8 cellular contexts compared by ENCODE assay signal in genomic region chr15:31004220-31004733, GRCh38. TPM values are rescaled to one million over a fixed set of nuclear protein-coding genes. Genes with fewer than 3 reads are reported as not detected.
DNase-seq lines count a peak whose midpoint lies in the region; ATAC-seq, FAIRE-seq and TF ChIP-seq lines count a peak whose summit lies in the region.

No MANE protein-coding gene starts in this region.

- intact Hi-C loops in vagina (cut with DNase I) = no loop called here

- TF ChIP-seq EP300 in H1 (IDR thresholded peaks at IDR 0.05; ENCODE audit: borderline replicate concordance in 1 of 2, low read depth in 2 of 2, low read length in 2 of 2) = no peak

- peak overlapping the region; percentile 42; the same call in 1 of the 2 replicates for H2AFZ ChIP-seq in Karpas-422 (ENCODE audit: low read length)
- peak overlapping the region; percentile 96 for H2AFZ ChIP-seq in H1 (ENCODE audit: low read length)

- H4K8ac ChIP-seq in H1 (ENCODE audit: extremely low read depth, insufficient read depth, low read length) = no peak overlapping the region

- H3K4me3 ChIP-seq in Karpas-422 (ENCODE audit: low read length) (peak overlapping the region; percentile 35; the same call in 1 of the 2 replicates), H1 (ENCODE audit: extremely low read depth in 1 of 4, insufficient read depth in 2 of 4, low read depth in 3 of 4, low read length in 4 of 4) (no peak overlapping the region), vagina (no peak overlapping the region)

- H2AK5ac ChIP-seq in H1 (ENCODE audit: low read depth, low read length) = no peak overlapping the region

- H3K4me1 ChIP-seq in Karpas-422 (ENCODE audit: low read length) (peaks cover 14% of the 10 kb centered on the region), H1 (replicated peaks in 1 of 4; ENCODE audit: control insufficient read depth in 3 of 4, insufficient read depth in 4 of 4, low read length in 3 of 4) (peaks cover 0 to 6% (median 2%) of the 10 kb centered on the region in 4 experiments; a peak in 4 of 7 replicates), vagina (no peaks in the 10 kb centered on the region)

- no peak overlapping the region for H2BK120ac ChIP-seq in H1 (replicated peaks; ENCODE audit: low read depth, low read length)

- H3K4me2 ChIP-seq in Karpas-422 (ENCODE audit: low read depth, low read length, poor library complexity, severe bottlenecking) (peak overlapping the region; percentile 57), H1 (ENCODE audit: insufficient read depth in 1 of 2, low read depth in 2 of 2, low read length in 2 of 2) (peak overlapping the region in 1 of 2 experiments; percentile 6; a peak in 1 of 4 replicates)

- no peak overlapping the region for H2BK20ac ChIP-seq in H1 (ENCODE audit: low read length)

- no peaks in the 10 kb centered on the region for H4K20me1 ChIP-seq in Karpas-422 (ENCODE audit: insufficient read depth, low read depth, low read length)
- H4K20me1 ChIP-seq in H1 (replicated peaks in 1 of 2; ENCODE audit: control insufficient read depth in 1 of 2, insufficient read depth in 2 of 2, low read length in 2 of 2) = no peaks in the 10 kb centered on the region

- no peaks in the 10 kb centered on the region for H3K9me3 ChIP-seq in Karpas-422 (ENCODE audit: low read length)
- H3K9me3 ChIP-seq in H1 (ENCODE audit: insufficient read depth in 2 of 2, low read depth in 1 of 2, low read length in 1 of 2) = no peaks in the 10 kb centered on the region
- no peaks in the 10 kb centered on the region for H3K9me3 ChIP-seq in vagina

- H3K23ac ChIP-seq in H1 (ENCODE audit: insufficient read length) = no peak overlapping the region

- TF ChIP-seq POLR2A in H1 (IDR thresholded peaks at IDR 0.05; ENCODE audit: control extremely low read depth in 1 of 2, low read depth in 2 of 2, low read length in 2 of 2) = no peak
- TF ChIP-seq POLR2A in vagina (IDR thresholded peaks at IDR 0.05) = no peak

- FAIRE-seq in H1 (lab: Jason Lieb, UNC) = peak; percentile 69

- POLR2A ChIA-PET in H1 (lab: Charles Lee; ENCODE audit: partially characterized antibody) = interaction anchor here (1.8 kb wide), 1 partner anchor 12 kb away, joined by 4 read pairs; no protein-coding TSS in a partner anchor

- H4K5ac ChIP-seq in H1 (ENCODE audit: insufficient read length, low read depth, low read length) = no peak overlapping the region

- TF ChIP-seq CTCF in H1 (IDR thresholded peaks at IDR 0.05; ENCODE audit: control extremely low read depth in 1 of 3, insufficient read depth in 1 of 3, low read depth in 1 of 3, low read length in 3 of 3) = no peak
- TF ChIP-seq CTCF in vagina (IDR thresholded peaks at IDR 0.05) = no peak

- ATAC-seq in GM18519 (IDR thresholded peaks at IDR 0.05; ENCODE audit: low FRiP score, unreplicated experiment) (peak; percentile 65), GM21786 (IDR thresholded peaks at IDR 0.05; ENCODE audit: unreplicated experiment) (peak; percentile 85), SK-N-SH treated with all-trans-retinoic acid at 6 μM for 48 hours (no peak)

- H3K27me3 ChIP-seq in Karpas-422 (ENCODE audit: low read length) (0 out of 2 replicates have a peak, but pooled peaks cover 2% of the 10 kb centered on the region), H1 (replicated peaks in 1 of 4; ENCODE audit: control insufficient read depth in 3 of 4, extremely low read depth in 1 of 4, insufficient read depth in 3 of 4, low read length in 3 of 4) (no peaks in the 10 kb centered on the region), vagina (no peaks in the 10 kb centered on the region)

- H3K18ac ChIP-seq in H1 (ENCODE audit: extremely low read depth, low read length) = 0 out of 2 replicates have a peak overlapping the region, but pooled peaks have one; percentile 66

- no peak overlapping the region for H2BK15ac ChIP-seq in H1 (ENCODE audit: low read length)

- no peak for TF ChIP-seq RAD21 in H1 (IDR thresholded peaks at IDR 0.05 in 1 of 2, conservative IDR thresholded peaks at IDR 0.05 in 1 of 2; ENCODE audit: low read depth in 2 of 2, low read length in 2 of 2)

- H3K4ac ChIP-seq in H1 (replicated peaks; ENCODE audit: insufficient read length, low read depth, low read length) = no peak overlapping the region

- no peak overlapping the region for H4K91ac ChIP-seq in H1 (replicated peaks; ENCODE audit: insufficient read length, low read length)

- H3K27ac ChIP-seq in Karpas-422 (ENCODE audit: low read length) (no peak overlapping the region), H1 (ENCODE audit: low read depth, low read length) (no peak overlapping the region), vagina (no peak overlapping the region)

- no peaks in the 10 kb centered on the region for H3K23me2 ChIP-seq in H1 (ENCODE audit: low read depth, low read length)

- H3K36me3 ChIP-seq in Karpas-422 (ENCODE audit: insufficient read depth, low read length) = no peaks in the 10 kb centered on the region
- H3K36me3 ChIP-seq in H1 (ENCODE audit: control insufficient read depth in 2 of 4, insufficient read depth in 4 of 4, low read length in 3 of 4) = no peaks in the 10 kb centered on the region
- H3K36me3 ChIP-seq in vagina = no peaks in the 10 kb centered on the region

- H3K9ac ChIP-seq in Karpas-422 (ENCODE audit: low read length) (peak overlapping the region; percentile 33), H1 (replicated peaks in 1 of 4; ENCODE audit: extremely low read depth in 1 of 4, low read depth in 3 of 4, low read length in 3 of 4) (no peak overlapping the region)

- 49% methylated on average over 5 of the region's 5 CpGs; no CpG with 5 or more reads in 1 of the 2 experiments for WGBS in H1 (ENCODE audit: extremely low coverage in 1 of 2, insufficient coverage in 1 of 2, insufficient read length in 1 of 2, insufficient replicate concordance in 2 of 2, low coverage in 1 of 2, low lambda C conversion rate in 2 of 2, missing lambda C conversion rate in 1 of 2), 2 experiments

- no peak overlapping the region for H2BK12ac ChIP-seq in H1 (ENCODE audit: low read depth, low read length)

- H3K9me2 ChIP-seq in Karpas-422 (replicated peaks; ENCODE audit: insufficient read depth, low read length) = no peaks in the 10 kb centered on the region

- no peak overlapping the region for H3K14ac ChIP-seq in H1 (ENCODE audit: insufficient read length)

- CTCF ChIA-PET in H1 (lab: Charles Lee; ENCODE audit: partially characterized antibody) = interaction anchor here (0.8 kb wide), 1 partner anchor 9 kb away, joined by 3 read pairs; no protein-coding TSS in a partner anchor

- H3K79me2 ChIP-seq in Karpas-422 (ENCODE audit: low read length) (no peaks in the 10 kb centered on the region), H1 (ENCODE audit: control insufficient read depth in 1 of 2, insufficient read depth in 2 of 2, low read length in 2 of 2) (no peaks in the 10 kb centered on the region)

- DNase-seq in Karpas-422 (peak; percentile 63), H1 (ENCODE audit: low read depth in 1 of 2, low spot score in 2 of 2) (no peak), RKO (ENCODE audit: low spot score) (no peak), vagina (ENCODE audit: extremely low spot score in 2 of 2) (no peak), A172 (ENCODE audit: low spot score) (no peak)

- H3K79me1 ChIP-seq in H1 (ENCODE audit: low read depth, low read length) = no peaks in the 10 kb centered on the region

- H2BK5ac ChIP-seq in H1 (ENCODE audit: low read depth, low read length) = no peak overlapping the region

- no peak overlapping the region for H3K56ac ChIP-seq in H1 (replicated peaks; ENCODE audit: insufficient read length, low read depth, low read length)

TF ChIP-seq in H1, 55 proteins besides CTCF, POLR2A, EP300 and RAD21:
- TF ChIP-seq CEBPB (IDR thresholded peaks at IDR 0.05; ENCODE audit: low read depth, low read length) (no peak), SRF (IDR thresholded peaks at IDR 0.05; ENCODE audit: low read depth, low read length) (peak; percentile 68), SIN3A (conservative IDR thresholded peaks at IDR 0.05 in 1 of 2, IDR thresholded peaks at IDR 0.05 in 1 of 2; ENCODE audit: low read depth in 1 of 2, low read length in 2 of 2) (no peak), JUND (IDR thresholded peaks at IDR 0.05; ENCODE audit: low read length) (no peak), ASH2L (IDR thresholded peaks at IDR 0.05; ENCODE audit: low read length) (no peak), RFX5 (IDR thresholded peaks at IDR 0.05; ENCODE audit: borderline replicate concordance, low read depth, low read length) (no peak), POU5F1 (IDR thresholded peaks at IDR 0.05; ENCODE audit: low read depth, low read length) (no peak), RNF2 (IDR thresholded peaks at IDR 0.05; ENCODE audit: borderline replicate concordance, low read depth, low read length, missing control alignments, poor library complexity, severe bottlenecking) (no peak)

TF ChIP-seq in SK-N-SH treated with all-trans-retinoic acid at 6 μM for 48 hours, 23 proteins besides CTCF, POLR2A, EP300 and RAD21 (continues in another document):
- TF ChIP-seq RARB (CRISPR knock-in tag; IDR thresholded peaks at IDR 0.05) = no peak
- no peak for TF ChIP-seq POU6F1 (CRISPR knock-in tag; IDR thresholded peaks at IDR 0.05; ENCODE audit: borderline replicate concordance, low read depth)
- no peak for TF ChIP-seq BACH2 (CRISPR knock-in tag; IDR thresholded peaks at IDR 0.05; ENCODE audit: borderline replicate concordance)

RNA-seq across cellular contexts. Expression of gene MTMR10, which starts 12.8 kb away (rescaled TPM):
- total RNA-seq in Karpas-422 (2014; rRNA removed; shearing (Covaris generic); ENCODE audit: low replicate concordance) = 13.1 and 25.5 TPM in 2 replicates
- total RNA-seq in H1 (2021; fragmentation: NEBNext Ultra II Directional; extraction: Animal tissue kit (Norgen Biotek cat#: 25700)) = 13.1 and 13.7 TPM in 2 replicates
- polyA plus RNA-seq in H1 (2011; rRNA removed) = 3.7 and 3.8 TPM in 2 replicates
- 5.7 TPM for polyA plus RNA-seq in H1 (2011; cell fraction: cytosol; rRNA removed)
- polyA plus RNA-seq in H1 (2011; cell fraction: nucleus; rRNA removed) = 6.2 TPM
- 6.5 to 9.4 TPM (median 7.7 TPM) in 4 replicates for polyA plus RNA-seq in H1 (2012, experiment 1 of 2)
- 0.83 TPM for polyA plus RNA-seq in H1 (2012, experiment 2 of 2)
- polyA plus RNA-seq in H1 (2013, experiment 1 of 2) = 7.4 TPM
- 6.8 TPM for polyA plus RNA-seq in H1 (2013, experiment 2 of 2)
- polyA minus RNA-seq in H1 (2011; rRNA and poly(A)+ RNA removed) = 10.3 and 14.0 TPM in 2 replicates
- polyA minus RNA-seq in H1 (2011; cell fraction: cytosol; rRNA and poly(A)+ RNA removed) = 8.7 TPM
- polyA minus RNA-seq in H1 (2011; cell fraction: nucleus; rRNA and poly(A)+ RNA removed) = 23.1 TPM
- 29.2 TPM for total RNA-seq in vagina
- total RNA-seq in A172 (2014; rRNA removed; shearing (Covaris generic)) = 14.4 and 20.9 TPM in 2 replicates
